Comparison of ENCODE assay signal across 15 cellular contexts in the genomic region with DNA sequence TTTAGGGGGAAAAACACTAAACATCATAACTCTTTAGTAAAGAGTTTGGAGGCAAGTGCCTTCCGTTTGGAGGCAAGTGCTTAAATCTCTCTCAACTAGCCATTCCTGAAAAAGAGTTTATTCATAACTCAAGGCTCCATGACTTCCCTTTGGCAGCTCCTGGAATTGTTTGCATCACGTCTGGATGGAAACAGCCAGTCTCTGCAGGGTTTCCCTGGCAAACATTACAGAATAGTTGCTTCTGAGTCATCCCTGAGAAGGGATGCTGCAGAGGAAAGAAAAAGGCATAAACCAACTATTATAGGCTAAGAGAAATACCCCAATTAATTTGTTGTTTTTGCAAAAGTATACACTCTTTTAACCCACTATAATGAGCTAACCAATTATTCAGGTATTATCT.
DNase-seq lines count a peak whose midpoint lies in the region; FAIRE-seq and TF ChIP-seq lines count a peak whose summit lies in the region.
"Had no signal": no experiment of that assay in that cellular context is flagged by ENCODE, and none has a peak within 500 bp of the region (broad histone marks: within the 10 kb centered on the region; RNA-seq: fewer than 3 reads in every experiment).

No MANE protein-coding gene starts in this region.

- H3K36me3 ChIP-seq in HUES48 (ENCODE audit: control insufficient read depth, insufficient read depth, low read length), result no peaks in the 10 kb centered on the region
- H3K36me3 ChIP-seq in bronchial epithelial cell (ENCODE audit: control insufficient read depth, insufficient read depth, low read length), result no peaks in the 10 kb centered on the region
- H3K36me3 ChIP-seq in osteoblast (ENCODE audit: insufficient read depth, low read length), result no peaks in the 10 kb centered on the region
- H3K36me3 ChIP-seq: Peyer's patch had no signal

- no peak for FAIRE-seq in bronchial epithelial cell (lab: Jason Lieb, UNC)
- FAIRE-seq: frontal cortex, kidney had no signal

- no peak overlapping the region for H2AFZ ChIP-seq in osteoblast (ENCODE audit: low read length)

- peak; percentile 40 for DNase-seq in COLO829 (ENCODE audit: low spot score)
- DNase-seq in bronchial epithelial cell (ENCODE audit: low read depth), result peak; percentile 59
- DNase-seq in kidney tubule cell (ENCODE audit: low spot score), result peak; percentile 51
- no peak for DNase-seq in osteoblast (ENCODE audit: insufficient read length, low spot score, missing footprints)
- no peak for DNase-seq in effector CD8-positive, alpha-beta T cell (lab: John Stamatoyannopoulos, UW)
- no peak for DNase-seq in cortex of kidney (lab: John Stamatoyannopoulos, UW)
- DNase-seq in NOMO-1 treated with dmso at 0.1 percent for 144 hours (lab: John Stamatoyannopoulos, UW; ENCODE audit: unreplicated experiment), result no peak
- DNase-seq: activated CD4-positive, alpha-beta T cell treated with anti-CD3 and anti-CD28 coated beads, Interleukin-2, amount 50 U/mL, for 48 hours; activated effector memory CD4-positive, alpha-beta T cell treated with Interleukin-2 at 50 U/mL for 16 hours; KG1; kidney; NCI-H2029 treated with DMSO at 0.1 percent for 48 hours; Peyer's patch had no signal

- H3K4me2 ChIP-seq in osteoblast (ENCODE audit: insufficient read depth, low read length), result no peak overlapping the region

- no peaks in the 10 kb centered on the region for H3K79me2 ChIP-seq in osteoblast (ENCODE audit: insufficient read depth, low read length)

- no peak overlapping the region for H3K4me3 ChIP-seq in HUES48 (ENCODE audit: low read depth, low read length)
- H3K4me3 ChIP-seq in bronchial epithelial cell (ENCODE audit: low read depth, low read length), result no peak overlapping the region
- no peak overlapping the region for H3K4me3 ChIP-seq in osteoblast (ENCODE audit: insufficient read depth, low read length)
- H3K4me3 ChIP-seq: Peyer's patch had no signal

- no peaks in the 10 kb centered on the region for H3K9me3 ChIP-seq in HUES48 (ENCODE audit: control insufficient read depth, insufficient read depth, low read length)
- no peaks in the 10 kb centered on the region for H3K9me3 ChIP-seq in osteoblast (ENCODE audit: low read depth, low read length)
- H3K9me3 ChIP-seq: Peyer's patch had no signal

- H4K20me1 ChIP-seq in osteoblast (ENCODE audit: insufficient read depth, low read length), result no peaks in the 10 kb centered on the region

- TF ChIP-seq CTCF in bronchial epithelial cell (IDR thresholded peaks at IDR 0.05; ENCODE audit: insufficient read depth, low read length, severe bottlenecking) (no peak), osteoblast (IDR thresholded peaks at IDR 0.05; ENCODE audit: extremely low read depth, low read depth, low read length) (no peak)

- H3K4me1 ChIP-seq in HUES48 (ENCODE audit: control insufficient read depth, insufficient read depth, low read length), result peaks cover 5% of the 10 kb centered on the region
- no peaks in the 10 kb centered on the region for H3K4me1 ChIP-seq in osteoblast (ENCODE audit: insufficient read depth, low read length)
- H3K4me1 ChIP-seq: Peyer's patch had no signal

- no peaks in the 10 kb centered on the region for H3K27me3 ChIP-seq in HUES48 (ENCODE audit: control insufficient read depth, insufficient read depth, low read length)
- peaks cover 2% of the 10 kb centered on the region for H3K27me3 ChIP-seq in bronchial epithelial cell (ENCODE audit: control insufficient read depth, insufficient read depth, low read length)
- no peaks in the 10 kb centered on the region for H3K27me3 ChIP-seq in osteoblast (ENCODE audit: insufficient read depth, low read length)
- H3K27me3 ChIP-seq: Peyer's patch had no signal

- H3K27ac ChIP-seq in HUES48 (ENCODE audit: low read depth, low read length) (peak overlapping the region; percentile 15), osteoblast (ENCODE audit: low read depth, low read length) (no peak overlapping the region)
- H3K27ac ChIP-seq: Peyer's patch had no signal

- no peak overlapping the region for H3K9ac ChIP-seq in HUES48 (ENCODE audit: low read depth, low read length)

Comparison
In these comparisons a context has a peak if more than half of its experiments do, and no peak if none do; other contexts are left out.
1. DNase-seq: peak in COLO829 (single experiment), bronchial epithelial cell (single experiment) and kidney tubule cell (single experiment); none in osteoblast (single experiment), effector CD8-positive, alpha-beta T cell (single experiment), cortex of kidney (single experiment) and NOMO-1 treated with dmso at 0.1 percent for 144 hours (single experiment).